Comparison of ENCODE assay signal across 19 cellular contexts in the genomic region with DNA sequence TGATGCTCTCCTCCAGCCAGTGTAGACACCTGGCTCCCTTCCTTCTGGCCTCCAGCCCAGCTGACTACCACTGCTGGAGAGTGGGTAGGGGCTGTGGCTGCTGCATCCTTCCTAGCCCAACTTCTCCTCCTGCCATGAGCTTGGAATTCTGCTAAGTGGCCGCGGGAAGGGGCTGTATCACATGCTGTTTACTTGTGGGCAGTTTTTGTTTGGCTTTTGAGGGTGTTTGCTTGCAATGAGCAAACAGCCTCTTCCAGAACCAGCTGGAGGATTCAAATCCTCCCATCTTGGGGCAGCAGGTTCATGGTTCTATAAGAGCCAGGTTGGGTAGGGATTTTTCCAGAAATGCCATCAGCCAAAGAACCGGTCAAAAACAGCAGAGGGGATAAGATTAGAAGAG. TPM values are rescaled to one million over a fixed set of nuclear protein-coding genes. Genes with fewer than 3 reads are reported as not detected.
A peak's percentile ranks its signal among the peaks of the same experiment; 100 is the strongest.
DNase-seq lines count a peak whose midpoint lies in the region; ATAC-seq, FAIRE-seq and TF ChIP-seq lines count a peak whose summit lies in the region.
"Had no signal": no experiment of that assay in that cellular context is flagged by ENCODE, and none has a peak within 500 bp of the region (broad histone marks: within the 10 kb centered on the region; RNA-seq: fewer than 3 reads in every experiment).

No MANE protein-coding gene starts in this region.

- peak; percentile 77 to 81 (median 80) for ATAC-seq in right lobe of liver
- ATAC-seq in HepG2: no peak
- ATAC-seq in left lobe of liver: peak; percentile 67
- no peak for ATAC-seq in HG03460 (IDR thresholded peaks at IDR 0.05; ENCODE audit: unreplicated experiment)
- ATAC-seq in GM19455 (IDR thresholded peaks at IDR 0.05; ENCODE audit: unreplicated experiment): no peak

- no peak for TF ChIP-seq POLR2A in right lobe of liver (IDR thresholded peaks at IDR 0.05)
- TF ChIP-seq POLR2A in HepG2 (IDR thresholded peaks at IDR 0.05; ENCODE audit: insufficient read depth in 1 of 2, low read depth in 2 of 2, low read length in 2 of 2): no peak

- DNase-seq in DMS53 (lab: John Stamatoyannopoulos, UW): peak; percentile 18
- no peak for DNase-seq in DMS53 treated with DMSO at 0.1 percent for 48 hours (lab: John Stamatoyannopoulos, UW; ENCODE audit: unreplicated experiment)
- DNase-seq in right lobe of liver: peak in 1 of 3 donors; percentile 32
- DNase-seq in HepG2 (ENCODE audit: low spot score): no peak
- peak; percentile 51 for DNase-seq in left lobe of liver (ENCODE audit: low spot score)
- no peak for DNase-seq in mesenteric fat pad (ENCODE audit: low spot score)
- DNase-seq: AML-193; Caco-2; CD4-positive, alpha-beta T cell; DMS79 treated with DMSO at 0.1 percent for 48 hours; GF-D8; GOT3 had no signal

- H3K4me2 ChIP-seq in HepG2 (ENCODE audit: low read depth, low read length): no peak overlapping the region
- H3K4me2 ChIP-seq: A549 had no signal

- H3K27ac ChIP-seq in right lobe of liver (peak overlapping the region in 2 of 3 donors; percentile 65 to 86), HepG2 (ENCODE audit: extremely low read length, insufficient read depth, low read length) (no peak overlapping the region)
- H3K27ac ChIP-seq: 22Rv1, A549, C4-2B had no signal

- no peak for FAIRE-seq in HepG2 (lab: Jason Lieb, UNC)
- FAIRE-seq: A549, D721Med had no signal

- 31% methylated on average over 3 of the region's 3 CpGs for WGBS in right lobe of liver (ENCODE audit: insufficient coverage, low coverage, low lambda C conversion rate, missing lambda C conversion rate)
- WGBS in HepG2 (ENCODE audit: low lambda C conversion rate): 12% methylated on average over 3 of the region's 3 CpGs

- BruUV-seq in HepG2 (replicated peaks; lab: Mats Ljungman, UMichigan): no TSS peak

- intact Hi-C loops in right lobe of liver (cut with DNase I) (no loop called here), HepG2 (cut with micrococcal nuclease; ENCODE audit: unreplicated experiment) (no loop called here)

- H3K4me3 ChIP-seq in right lobe of liver: no peak overlapping the region
- H3K4me3 ChIP-seq in HepG2 (replicated peaks in 1 of 3; ENCODE audit: insufficient read depth in 1 of 3, low read depth in 2 of 3, low read length in 3 of 3): no peak overlapping the region
- H3K4me3 ChIP-seq: A549, HAP-1 had no signal

- H3K9me3 ChIP-seq in right lobe of liver (no peaks in the 10 kb centered on the region), HepG2 (ENCODE audit: low read length) (no peaks in the 10 kb centered on the region)
- H3K9me3 ChIP-seq: A549, Caco-2, HAP-1 had no signal

- POLR2A ChIA-PET in HepG2 (lab: Yijun Ruan, JAX): no interaction called here

- TF ChIP-seq RAD21 in HepG2 (CRISPR knock-in tag; IDR thresholded peaks at IDR 0.05): no peak

- H3K79me2 ChIP-seq in HepG2 (ENCODE audit: insufficient read depth, low read length): no peaks in the 10 kb centered on the region

- H2AFZ ChIP-seq in HepG2 (ENCODE audit: low read length): no peak overlapping the region

- no peak for TF ChIP-seq EP300 in HepG2 (IDR thresholded peaks at IDR 0.05; ENCODE audit: low read depth in 2 of 2, low read length in 2 of 2)
- no peak for TF ChIP-seq EP300 in HepG2 (CRISPR knock-in tag; IDR thresholded peaks at IDR 0.05; ENCODE audit: borderline replicate concordance)

- H3K9ac ChIP-seq in HepG2 (ENCODE audit: insufficient read depth, low read depth, low read length): no peak overlapping the region

- CTCF ChIA-PET in HepG2 (lab: Yijun Ruan, JAX; ENCODE audit: low intra/inter-chr PET ratio, low total read pairs): no interaction called here

- H4K20me1 ChIP-seq in HepG2 (ENCODE audit: insufficient read depth, low read length): no peaks in the 10 kb centered on the region

- peaks cover 0 to 12% (median 5%) of the 10 kb centered on the region in 4 donors for H3K4me1 ChIP-seq in right lobe of liver
- no peaks in the 10 kb centered on the region for H3K4me1 ChIP-seq in HepG2 (ENCODE audit: insufficient read depth, low read length)
- H3K4me1 ChIP-seq: A549, Caco-2, HAP-1 had no signal

- H3K27me3 ChIP-seq in right lobe of liver: no peaks in the 10 kb centered on the region
- peaks cover 2 to 34% of the 10 kb centered on the region in 2 experiments; a peak in 4 of 5 replicates for H3K27me3 ChIP-seq in HepG2 (ENCODE audit: control insufficient read depth in 1 of 2, insufficient read depth in 2 of 2, low read length in 2 of 2)

- no peak for TF ChIP-seq CTCF in right lobe of liver (IDR thresholded peaks at IDR 0.05)
- TF ChIP-seq CTCF in HepG2 (CRISPR knock-in tag; IDR thresholded peaks at IDR 0.05): no peak

- in situ Hi-C loops in HepG2 (cut with HindIII; ENCODE audit: extremely low pct_ligation_motif_present, low pct_unique_long_range_greater_than_20kb): no loop called here

- H3K36me3 ChIP-seq in right lobe of liver (no peaks in the 10 kb centered on the region), HepG2 (replicated peaks in 1 of 2; ENCODE audit: control insufficient read depth in 1 of 2, insufficient read depth in 2 of 2, low read length in 2 of 2) (no peaks in the 10 kb centered on the region)
- H3K36me3 ChIP-seq: HAP-1 had no signal

TF ChIP-seq in HepG2, 621 proteins besides CTCF, POLR2A, EP300 and RAD21:
- TF ChIP-seq, protein P1, sequence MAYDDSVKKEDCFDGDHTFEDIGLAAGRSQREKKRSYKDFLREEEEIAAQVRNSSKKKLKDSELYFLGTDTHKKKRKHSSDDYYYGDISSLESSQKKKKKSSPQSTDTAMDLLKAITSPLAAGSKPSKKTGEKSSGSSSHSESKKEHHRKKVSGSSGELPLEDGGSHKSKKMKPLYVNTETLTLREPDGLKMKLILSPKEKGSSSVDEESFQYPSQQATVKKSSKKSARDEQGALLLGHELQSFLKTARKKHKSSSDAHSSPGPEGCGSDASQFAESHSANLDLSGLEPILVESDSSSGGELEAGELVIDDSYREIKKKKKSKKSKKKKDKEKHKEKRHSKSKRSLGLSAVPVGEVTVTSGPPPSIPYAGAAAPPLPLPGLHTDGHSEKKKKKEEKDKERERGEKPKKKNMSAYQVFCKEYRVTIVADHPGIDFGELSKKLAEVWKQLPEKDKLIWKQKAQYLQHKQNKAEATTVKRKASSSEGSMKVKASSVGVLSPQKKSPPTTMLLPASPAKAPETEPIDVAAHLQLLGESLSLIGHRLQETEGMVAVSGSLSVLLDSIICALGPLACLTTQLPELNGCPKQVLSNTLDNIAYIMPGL (CRISPR knock-in tag; IDR thresholded peaks at IDR 0.05; ENCODE audit: borderline replicate concordance in 1 of 2, low read depth in 1 of 2): no peak
- TF ChIP-seq CBX1 (IDR thresholded peaks at IDR 0.05; ENCODE audit: low read depth): no peak

RNA-seq across cellular contexts. Expression of a gene that starts 9.0 kb away (rescaled TPM):
- total RNA-seq in right lobe of liver (10 to 100 TPM in 3 of 6 experiments, 1 to 10 TPM in 3; 5.5 to 17.5 (median 10.5) TPM), HepG2 (2016; rRNA removed; fragmentation: Illumina TruSeq; extraction: Trizol) (not detected in 2 replicates), left lobe of liver (19.9 TPM), mesenteric fat pad (11.9 TPM)
- total RNA-seq in HepG2 (2016; cell fraction: cytosol; rRNA removed; fragmentation: Illumina TruSeq; extraction: Trizol; ENCODE audit: low read depth): not detected in 2 replicates
- total RNA-seq in HepG2 (2016; cell fraction: insoluble cytoplasmic fraction; rRNA removed; fragmentation: Illumina TruSeq; extraction: Trizol): not detected in 2 replicates
- total RNA-seq in HepG2 (2016; cell fraction: membrane; rRNA removed; fragmentation: Illumina TruSeq; extraction: Trizol): not detected in 2 replicates
- not detected in 2 replicates for total RNA-seq in HepG2 (2016; cell fraction: nucleus; rRNA removed; fragmentation: Illumina TruSeq; extraction: Trizol)
- not detected in 2 replicates for polyA plus RNA-seq in HepG2 (2011; rRNA removed)
- polyA plus RNA-seq in HepG2 (2011; cell fraction: cytosol; rRNA removed): not detected in 2 replicates
- not detected in 2 replicates for polyA plus RNA-seq in HepG2 (2011; cell fraction: nucleus; rRNA removed)
- not detected in 2 replicates for polyA plus RNA-seq in HepG2 (2012)
- polyA plus RNA-seq in HepG2 (2016; cell fraction: cytosol; fragmentation: Illumina TruSeq; extraction: Trizol; ENCODE audit: low read depth): not detected in 2 replicates
- polyA plus RNA-seq in HepG2 (2016; cell fraction: insoluble cytoplasmic fraction; fragmentation: Illumina TruSeq; extraction: Trizol; ENCODE audit: low read depth): not detected in 2 replicates
- not detected in 2 replicates for polyA plus RNA-seq in HepG2 (2016; cell fraction: membrane; fragmentation: Illumina TruSeq; extraction: Trizol; ENCODE audit: low read depth)
- polyA plus RNA-seq in HepG2 (2016; cell fraction: nucleus; fragmentation: Illumina TruSeq; extraction: Trizol; ENCODE audit: insufficient read depth, low read depth): not detected in 2 replicates
- polyA minus RNA-seq in HepG2 (2011; rRNA and poly(A)+ RNA removed; ENCODE audit: low replicate concordance): not detected in 2 replicates
- not detected in 2 replicates for polyA minus RNA-seq in HepG2 (2011; cell fraction: cytosol; rRNA and poly(A)+ RNA removed)
- not detected in 2 replicates for polyA minus RNA-seq in HepG2 (2011; cell fraction: nucleus; rRNA and poly(A)+ RNA removed)
- polyA plus RNA-seq: A549 had no signal

Comparison
In these comparisons a context has a peak if more than half of its experiments do, and no peak if none do; other contexts are left out.
1. DNase-seq: peak in DMS53 (single experiment) and left lobe of liver (single experiment); none in DMS53 treated with DMSO at 0.1 percent for 48 hours (single experiment), HepG2 (single experiment) and mesenteric fat pad (single experiment).
2. ATAC-seq: peak in right lobe of liver (4 of 4) and left lobe of liver (single experiment); none in HepG2 (single experiment), HG03460 (single experiment) and GM19455 (single experiment).
3. RNA of a gene that starts 9.0 kb away (total RNA-seq): 19.9 TPM in left lobe of liver (single experiment), 5.5 to 17.5 TPM in right lobe of liver and 11.9 TPM in mesenteric fat pad (single experiment); not detected in HepG2; every median in the first group is over 4 times any median in the second.